In genomic region chr1:185367218-185367617, GRCh38 we compare ENCODE assay signal across 25 cellular contexts. TPM values are rescaled to one million over a fixed set of nuclear protein-coding genes. Genes with fewer than 3 reads are reported as not detected.
A peak's percentile ranks its signal among the peaks of the same experiment; 100 is the strongest.
DNase-seq lines count a peak whose midpoint lies in the region; ATAC-seq and TF ChIP-seq lines count a peak whose summit lies in the region.
"Had no signal": no experiment of that assay in that cellular context is flagged by ENCODE, and none has a peak within 500 bp of the region (broad histone marks: within the 10 kb centered on the region; RNA-seq: fewer than 3 reads in every experiment).

No MANE protein-coding gene starts in this region.

- H3K4me1 ChIP-seq in right cardiac atrium (ENCODE audit: control insufficient read depth, insufficient read depth, low read length) (no peaks in the 10 kb centered on the region), left ventricle myocardium inferior (no peaks in the 10 kb centered on the region), neuronal stem cell (ENCODE audit: control insufficient read depth in 2 of 2, insufficient read depth in 1 of 2, low read depth in 1 of 2, low read length in 2 of 2) (peaks cover 4 to 5% of the 10 kb centered on the region in 2 donors)
- H3K4me1 ChIP-seq: BE2C, psoas muscle, upper lobe of right lung had no signal

- peaks cover 4 to 6% of the 10 kb centered on the region in 2 donors for H3K9me3 Mint-ChIP-seq in stimulated activated naive CD8-positive, alpha-beta T cell treated with anti-CD3 and anti-CD28 coated beads, Interleukin-15, amount 100 ng/mL, for 72 hours

- H3K36me3 ChIP-seq in left ventricle myocardium inferior (no peaks in the 10 kb centered on the region), neuronal stem cell (replicated peaks in 1 of 2; ENCODE audit: control insufficient read depth in 2 of 2, insufficient read depth in 2 of 2, low read length in 2 of 2) (no peaks in the 10 kb centered on the region)
- H3K36me3 ChIP-seq: BE2C, cardiac muscle cell, upper lobe of right lung had no signal

- intact Hi-C loops in right cardiac atrium (cut with DNase I), result no loop called here
- intact Hi-C loops in left ventricle myocardium inferior (cut with micrococcal nuclease), result no loop called here

- no peak overlapping the region for H4K91ac ChIP-seq in neuronal stem cell (ENCODE audit: low read depth, low read length, poor library complexity)

- no peaks in the 10 kb centered on the region for H3K4me1 Mint-ChIP-seq in stimulated activated naive CD8-positive, alpha-beta T cell treated with anti-CD3 and anti-CD28 coated beads, Interleukin-15, amount 100 ng/mL, for 72 hours

- H2BK12ac ChIP-seq in neuronal stem cell (ENCODE audit: low read length), result no peak overlapping the region

- no peak overlapping the region for H2BK5ac ChIP-seq in neuronal stem cell (ENCODE audit: low read length)

- WGBS in right cardiac atrium, result 60% methylated on average over 6 of the region's 6 CpGs
- WGBS in neuronal stem cell (ENCODE audit: extremely low coverage in 2 of 2, insufficient read length in 2 of 2, insufficient replicate concordance in 1 of 2), 2 donors, result no CpG with 5 or more reads among the region's 6 CpGs

- no peaks in the 10 kb centered on the region for H3K79me1 ChIP-seq in neuronal stem cell (ENCODE audit: low read depth, low read length)

- H2BK15ac ChIP-seq in neuronal stem cell (ENCODE audit: low read length), result no peak overlapping the region

- H3K9me3 ChIP-seq in right cardiac atrium (ENCODE audit: control insufficient read depth, low read length) (no peaks in the 10 kb centered on the region), left ventricle myocardium inferior (replicated peaks) (peaks cover 2% of the 10 kb centered on the region), neuronal stem cell (replicated peaks in 1 of 2; ENCODE audit: control insufficient read depth in 2 of 2, insufficient read depth in 1 of 2, low read depth in 1 of 2, low read length in 2 of 2) (no peaks in the 10 kb centered on the region)
- H3K9me3 ChIP-seq: BE2C, psoas muscle, upper lobe of right lung had no signal

- no peak overlapping the region for H3K27ac Mint-ChIP-seq in stimulated activated naive CD8-positive, alpha-beta T cell treated with anti-CD3 and anti-CD28 coated beads, Interleukin-15, amount 100 ng/mL, for 72 hours
- H3K27ac Mint-ChIP-seq: activated B cell treated with CpG ODN at 0.5 μM for 24 hours; activated naive CD4-positive, alpha-beta T cell treated with anti-CD3 and anti-CD28 coated beads for 36 hours; dendritic cell treated with granulocyte-macrophage colony-stimulating factor and Interleukin-4, amounts not matched to agents 40 ng/mL and 50 ng/mL, for 4 days; immature natural killer cell had no signal

- H2AK5ac ChIP-seq in neuronal stem cell (ENCODE audit: low read depth, low read length), result no peak overlapping the region

- no peaks in the 10 kb centered on the region for H3K27me3 Mint-ChIP-seq in stimulated activated naive CD8-positive, alpha-beta T cell treated with anti-CD3 and anti-CD28 coated beads, Interleukin-15, amount 100 ng/mL, for 72 hours
- H3K27me3 Mint-ChIP-seq: activated B cell treated with CpG ODN at 0.5 μM for 24 hours; dendritic cell treated with granulocyte-macrophage colony-stimulating factor and Interleukin-4, amounts not matched to agents 40 ng/mL and 50 ng/mL, for 4 days had no signal

- H3K27me3 ChIP-seq in right cardiac atrium (ENCODE audit: control insufficient read depth, insufficient read depth) (no peaks in the 10 kb centered on the region), left ventricle myocardium inferior (ENCODE audit: low read depth) (no peaks in the 10 kb centered on the region), neuronal stem cell (ENCODE audit: control insufficient read depth in 3 of 3, insufficient read depth in 3 of 3, low read depth in 1 of 3, low read length in 3 of 3) (no peaks in the 10 kb centered on the region)
- H3K27me3 ChIP-seq: BE2C, cardiac muscle cell, upper lobe of right lung had no signal

- no peak overlapping the region for H3K4me3 ChIP-seq in right cardiac atrium (ENCODE audit: low read length)
- no peak overlapping the region for H3K4me3 ChIP-seq in left ventricle myocardium inferior
- no peak overlapping the region for H3K4me3 ChIP-seq in neuronal stem cell (ENCODE audit: low read length in 2 of 2)
- H3K4me3 ChIP-seq: cardiac muscle cell, psoas muscle, upper lobe of right lung had no signal

- H3K9ac ChIP-seq in neuronal stem cell (ENCODE audit: low read depth, low read length, poor library complexity), result no peak overlapping the region

- H3K27ac ChIP-seq in right cardiac atrium (ENCODE audit: low read length), result no peak overlapping the region
- H3K27ac ChIP-seq in left ventricle myocardium inferior (replicated peaks), result no peak overlapping the region
- H3K27ac ChIP-seq in neuronal stem cell (replicated peaks; ENCODE audit: low read length), result no peak overlapping the region
- H3K27ac ChIP-seq: cardiac muscle cell, psoas muscle, upper lobe of right lung had no signal

- H2AFZ ChIP-seq in neuronal stem cell (ENCODE audit: low read length), result no peak overlapping the region

- no peak for TF ChIP-seq CTCF in left ventricle myocardium inferior (IDR thresholded peaks at IDR 0.05; ENCODE audit: borderline replicate concordance)

- no peak overlapping the region for H2BK120ac ChIP-seq in neuronal stem cell (ENCODE audit: low read depth, low read length)

- no peak overlapping the region for H3K4ac ChIP-seq in neuronal stem cell (ENCODE audit: low read length)

- ATAC-seq in right cardiac atrium (peak; percentile 62 to 97), HG02798 (IDR thresholded peaks at IDR 0.05; ENCODE audit: poor library complexity, unreplicated experiment) (no peak)
- no peak for ATAC-seq in stimulated activated naive CD8-positive, alpha-beta T cell treated with anti-CD3 and anti-CD28 coated beads, Interleukin-15, amount 100 ng/mL, for 72 hours
- ATAC-seq: psoas muscle had no signal

- H3K23ac ChIP-seq in neuronal stem cell (ENCODE audit: low read depth, low read length, poor library complexity), result no peak overlapping the region

- DNase-seq in right cardiac atrium (peak in 2 of 3 donors; percentile 26 to 37), left ventricle myocardium inferior (no peak), dermis blood vessel endothelial cell (peak; percentile 90), left kidney (ENCODE audit: low read depth, low spot score) (peak; percentile 49), NCI-H748 treated with DMSO at 0.1 percent for 48 hours (lab: John Stamatoyannopoulos, UW) (no peak), neuronal stem cell (ENCODE audit: low spot score) (no peak)
- DNase-seq in stimulated activated naive CD8-positive, alpha-beta T cell treated with anti-CD3 and anti-CD28 coated beads, Interleukin-15, amount 100 ng/mL, for 72 hours, result no peak
- DNase-seq: activated B cell treated with CpG ODN at 0.5 μM for 24 hours; activated naive CD4-positive, alpha-beta T cell treated with anti-CD3 and anti-CD28 coated beads for 36 hours; BE2C; DMS79; GOT3; hippocampal formation; immature natural killer cell; MV-4-11; NCI-H2029; NCI-H69; OCI-M1; psoas muscle; SHP77 treated with DMSO at 0.1 percent for 48 hours; substantia nigra; upper lobe of right lung had no signal

- no peak overlapping the region for H4K8ac ChIP-seq in neuronal stem cell (ENCODE audit: low read depth, low read length)

- H3K4me3 Mint-ChIP-seq in stimulated activated naive CD8-positive, alpha-beta T cell treated with anti-CD3 and anti-CD28 coated beads, Interleukin-15, amount 100 ng/mL, for 72 hours, result no peak overlapping the region
- H3K4me3 Mint-ChIP-seq: activated B cell treated with CpG ODN at 0.5 μM for 24 hours; activated naive CD4-positive, alpha-beta T cell treated with anti-CD3 and anti-CD28 coated beads for 36 hours; dendritic cell treated with granulocyte-macrophage colony-stimulating factor and Interleukin-4, amounts not matched to agents 40 ng/mL and 50 ng/mL, for 4 days; immature natural killer cell had no signal

- H3K14ac ChIP-seq in neuronal stem cell (ENCODE audit: low read length), result no peak overlapping the region

- H3K18ac ChIP-seq in neuronal stem cell (ENCODE audit: low read length), result no peak overlapping the region

- no peak overlapping the region for H3K4me2 ChIP-seq in neuronal stem cell (ENCODE audit: insufficient read depth, low read length, poor library complexity, severe bottlenecking)

RNA-seq across cellular contexts. Expression of gene IVNS1ABP, which starts 50.2 kb away (rescaled TPM):
- 10 to 100 TPM; 36.7 to 37.4 (median 37.1) TPM for total RNA-seq in right cardiac atrium
- 18.8 TPM for polyA plus RNA-seq in right cardiac atrium
- 70.3 TPM for total RNA-seq in left ventricle myocardium inferior
- total RNA-seq in dermis blood vessel endothelial cell, result 94.5 and 107 TPM in 2 replicates
- polyA plus RNA-seq in neuronal stem cell (2013, experiment 1 of 2), result 74.7 TPM
- polyA plus RNA-seq in neuronal stem cell (2013, experiment 2 of 2), result 73.7 TPM

Comparison
In these comparisons a context has a peak if more than half of its experiments do, and no peak if none do; other contexts are left out.
1. DNase-seq: peak in right cardiac atrium (2 of 3), dermis blood vessel endothelial cell (single experiment) and left kidney (single experiment); none in left ventricle myocardium inferior (single experiment), stimulated activated naive CD8-positive, alpha-beta T cell treated with anti-CD3 and anti-CD28 coated beads, Interleukin-15, amount 100 ng/mL, for 72 hours (0 of 2), NCI-H748 treated with DMSO at 0.1 percent for 48 hours (single experiment) and neuronal stem cell (single experiment).
2. ATAC-seq: peak in right cardiac atrium (2 of 2); none in stimulated activated naive CD8-positive, alpha-beta T cell treated with anti-CD3 and anti-CD28 coated beads, Interleukin-15, amount 100 ng/mL, for 72 hours (single experiment) and HG02798 (single experiment).